In genomic region chr7:47314248-47314647, GRCh38 we compare ENCODE assay signal across 17 cellular contexts.
DNase-seq lines count a peak whose midpoint lies in the region; ATAC-seq and TF ChIP-seq lines count a peak whose summit lies in the region.
"Had no signal": no experiment of that assay in that cellular context is flagged by ENCODE, and none has a peak within 500 bp of the region (broad histone marks: within the 10 kb centered on the region; RNA-seq: fewer than 3 reads in every experiment).

No MANE protein-coding gene starts in this region.

- no peak overlapping the region for H3K4me3 Mint-ChIP-seq in activated naive CD8-positive, alpha-beta T cell treated with anti-CD3 and anti-CD28 coated beads, Interleukin-2, amount 50 U/mL, for 24 hours
- no peak overlapping the region for H3K4me3 Mint-ChIP-seq in activated naive CD8-positive, alpha-beta T cell treated with anti-CD3 and anti-CD28 coated beads for 36 hours
- H3K4me3 Mint-ChIP-seq: activated naive CD4-positive, alpha-beta T cell treated with anti-CD3 and anti-CD28 coated beads, Interleukin-2, amount 10 ng/mL, durations not matched to agents 7 days and 5 days had no signal

- no peak overlapping the region for H2AFZ ChIP-seq in osteoblast (ENCODE audit: low read length)

- H3K9me3 ChIP-seq in osteoblast (ENCODE audit: low read depth, low read length) (no peaks in the 10 kb centered on the region), tibial nerve (no peaks in the 10 kb centered on the region), stomach (no peaks in the 10 kb centered on the region)

- peaks cover 2% of the 10 kb centered on the region for H3K36me3 Mint-ChIP-seq in activated naive CD8-positive, alpha-beta T cell treated with anti-CD3 and anti-CD28 coated beads, Interleukin-2, amount 50 U/mL, for 24 hours (ENCODE audit: low read depth)
- no peaks in the 10 kb centered on the region for H3K36me3 Mint-ChIP-seq in activated naive CD8-positive, alpha-beta T cell treated with anti-CD3 and anti-CD28 coated beads for 36 hours
- H3K36me3 Mint-ChIP-seq: activated naive CD4-positive, alpha-beta T cell treated with anti-CD3 and anti-CD28 coated beads, Interleukin-2, amount 10 ng/mL, durations not matched to agents 7 days and 5 days had no signal

- TF ChIP-seq CTCF in dorsolateral prefrontal cortex (IDR thresholded peaks at IDR 0.05 in 54 of 56, conservative IDR thresholded peaks at IDR 0.05 in 2 of 56; ENCODE audit: low read depth in 1 of 56, partially characterized antibody in 56 of 56) (no peak), osteoblast (IDR thresholded peaks at IDR 0.05; ENCODE audit: extremely low read depth, low read depth, low read length) (no peak), tibial nerve (IDR thresholded peaks at IDR 0.05) (no peak), stomach (IDR thresholded peaks at IDR 0.05) (no peak)

- H3K27ac ChIP-seq in dorsolateral prefrontal cortex (peak overlapping the region in 39 of 59 donors; percentile 6 to 89 (median 62)), osteoblast (ENCODE audit: low read depth, low read length) (peak overlapping the region; percentile 78), tibial nerve (peak overlapping the region; percentile 61 to 96 (median 78)), stomach (peak overlapping the region in 2 of 5 donors; percentile 55 to 66)
- H3K27ac ChIP-seq: BLaER1 had no signal

- H4K20me1 ChIP-seq in osteoblast (ENCODE audit: insufficient read depth, low read length), result peaks cover 21% of the 10 kb centered on the region
- H4K20me1 ChIP-seq: BLaER1 had no signal

- intact Hi-C loops in dorsolateral prefrontal cortex (cut with DNase I), result no loop called here
- intact Hi-C loops in stomach (cut with DNase I; ENCODE audit: low total_unique reads), result no loop called here

- DNase-seq in activated naive CD8-positive, alpha-beta T cell treated with anti-CD3 and anti-CD28 coated beads, Interleukin-2, amount 50 U/mL, for 24 hours, result no peak
- DNase-seq in activated naive CD8-positive, alpha-beta T cell treated with anti-CD3 and anti-CD28 coated beads for 36 hours, result no peak
- DNase-seq in dorsolateral prefrontal cortex (peak in 1 of 10 donors; percentile 50), osteoblast (ENCODE audit: insufficient read length, low spot score, missing footprints) (no peak), tibial nerve (ENCODE audit: low spot score in 2 of 2) (no peak), stomach (no peak)
- DNase-seq: 8988T; activated naive CD4-positive, alpha-beta T cell treated with anti-CD3 and anti-CD28 coated beads, Interleukin-2, amount 10 ng/mL, durations not matched to agents 7 days and 5 days; effector memory CD4-positive, alpha-beta T cell; HCEC 1CT; NCI-H1417 treated with DMSO at 0.1 percent for 48 hours; NCI-H2227 treated with DMSO at 0.1 percent for 48 hours; stimulated activated CD4-positive, alpha-beta T cell treated with anti-CD3 and anti-CD28 coated beads, Interleukin-2, amount 100 ng/mL, for 48 hours; trophoblast cell had no signal

- H3K9me3 Mint-ChIP-seq in activated naive CD8-positive, alpha-beta T cell treated with anti-CD3 and anti-CD28 coated beads, Interleukin-2, amount 50 U/mL, for 24 hours, result peaks cover 8% of the 10 kb centered on the region
- peaks cover 10% of the 10 kb centered on the region for H3K9me3 Mint-ChIP-seq in activated naive CD8-positive, alpha-beta T cell treated with anti-CD3 and anti-CD28 coated beads for 36 hours

- H3K4me2 ChIP-seq in osteoblast (ENCODE audit: insufficient read depth, low read length), result no peak overlapping the region
- H3K4me2 ChIP-seq: BLaER1 had no signal

- peaks cover 22% of the 10 kb centered on the region for H3K4me1 ChIP-seq in osteoblast (ENCODE audit: insufficient read depth, low read length)
- peaks cover 0 to 80% (median 47%) of the 10 kb centered on the region in 4 donors for H3K4me1 ChIP-seq in tibial nerve
- H3K4me1 ChIP-seq in stomach, result peaks cover 19 to 28% (median 23%) of the 10 kb centered on the region in 4 donors

- H3K27me3 Mint-ChIP-seq in activated naive CD8-positive, alpha-beta T cell treated with anti-CD3 and anti-CD28 coated beads, Interleukin-2, amount 50 U/mL, for 24 hours, result peaks cover 2% of the 10 kb centered on the region
- H3K27me3 Mint-ChIP-seq in activated naive CD8-positive, alpha-beta T cell treated with anti-CD3 and anti-CD28 coated beads for 36 hours, result peaks cover 4% of the 10 kb centered on the region
- H3K27me3 Mint-ChIP-seq: activated naive CD4-positive, alpha-beta T cell treated with anti-CD3 and anti-CD28 coated beads, Interleukin-2, amount 10 ng/mL, durations not matched to agents 7 days and 5 days had no signal

- peaks cover 14% of the 10 kb centered on the region for H3K4me1 Mint-ChIP-seq in activated naive CD8-positive, alpha-beta T cell treated with anti-CD3 and anti-CD28 coated beads, Interleukin-2, amount 50 U/mL, for 24 hours
- peaks cover 10% of the 10 kb centered on the region for H3K4me1 Mint-ChIP-seq in activated naive CD8-positive, alpha-beta T cell treated with anti-CD3 and anti-CD28 coated beads for 36 hours
- H3K4me1 Mint-ChIP-seq: activated naive CD4-positive, alpha-beta T cell treated with anti-CD3 and anti-CD28 coated beads, Interleukin-2, amount 10 ng/mL, durations not matched to agents 7 days and 5 days had no signal

- no peak for TF ChIP-seq POLR2A in tibial nerve (IDR thresholded peaks at IDR 0.05)
- TF ChIP-seq POLR2A in stomach (IDR thresholded peaks at IDR 0.05), result no peak

- H3K27me3 ChIP-seq in dorsolateral prefrontal cortex, result peaks cover 0 to 35% (median 3%) of the 10 kb centered on the region in 45 donors
- H3K27me3 ChIP-seq in osteoblast (ENCODE audit: insufficient read depth, low read length), result no peaks in the 10 kb centered on the region
- no peaks in the 10 kb centered on the region for H3K27me3 ChIP-seq in tibial nerve
- H3K27me3 ChIP-seq in stomach, result no peaks in the 10 kb centered on the region
- H3K27me3 ChIP-seq: BLaER1 had no signal

- peaks cover 3% of the 10 kb centered on the region for H3K79me2 ChIP-seq in osteoblast (ENCODE audit: insufficient read depth, low read length)

- TF ChIP-seq EP300 in tibial nerve (IDR thresholded peaks at IDR 0.05), result no peak
- no peak for TF ChIP-seq EP300 in stomach (IDR thresholded peaks at IDR 0.05)

- H3K4me3 ChIP-seq in dorsolateral prefrontal cortex (peak overlapping the region in 1 of 59 donors; percentile 13), osteoblast (ENCODE audit: insufficient read depth, low read length) (no peak overlapping the region), tibial nerve (no peak overlapping the region), stomach (no peak overlapping the region)
- H3K4me3 ChIP-seq: BLaER1 had no signal

- ATAC-seq in activated naive CD8-positive, alpha-beta T cell treated with anti-CD3 and anti-CD28 coated beads, Interleukin-2, amount 50 U/mL, for 24 hours, result peak; percentile 24
- no peak for ATAC-seq in GM21515 (IDR thresholded peaks at IDR 0.05; ENCODE audit: unreplicated experiment)
- ATAC-seq in GM21360 (IDR thresholded peaks at IDR 0.05; ENCODE audit: unreplicated experiment), result no peak

- peaks cover 25% of the 10 kb centered on the region for H3K36me3 ChIP-seq in osteoblast (ENCODE audit: insufficient read depth, low read length)
- peaks cover 0 to 18% (median 2%) of the 10 kb centered on the region in 3 donors for H3K36me3 ChIP-seq in tibial nerve
- H3K36me3 ChIP-seq in stomach, result peaks cover 4 to 41% (median 29%) of the 10 kb centered on the region in 4 donors

- H3K27ac Mint-ChIP-seq in activated naive CD8-positive, alpha-beta T cell treated with anti-CD3 and anti-CD28 coated beads, Interleukin-2, amount 50 U/mL, for 24 hours, result no peak overlapping the region
- H3K27ac Mint-ChIP-seq in activated naive CD8-positive, alpha-beta T cell treated with anti-CD3 and anti-CD28 coated beads for 36 hours, result no peak overlapping the region
- H3K27ac Mint-ChIP-seq: activated naive CD4-positive, alpha-beta T cell treated with anti-CD3 and anti-CD28 coated beads, Interleukin-2, amount 10 ng/mL, durations not matched to agents 7 days and 5 days had no signal

- 43 to 56% methylated on average over 8 of the region's 8 CpGs for WGBS in tibial nerve, 2 donors
- 58 to 82% (median 69%) methylated on average over 8 of the region's 8 CpGs for WGBS in stomach, 5 donors
